1 cellular context compared by ENCODE assay signal in genomic region chr5:132839426-132840301, GRCh38.
A peak's percentile ranks its signal among the peaks of the same experiment; 100 is the strongest.
TF ChIP-seq lines count a peak whose summit lies in the region.

No MANE protein-coding gene starts in this region.

TF ChIP-seq in HepG2, 621 proteins besides CTCF, POLR2A, EP300 and RAD21 (continued from another document and continues in another):
- TF ChIP-seq ZNF552 (CRISPR knock-in tag; IDR thresholded peaks at IDR 0.05; ENCODE audit: borderline replicate concordance) = no peak
- TF ChIP-seq GPBP1L1 (CRISPR knock-in tag; IDR thresholded peaks at IDR 0.05) = no peak
- no peak for TF ChIP-seq ZNF766 (CRISPR knock-in tag; IDR thresholded peaks at IDR 0.05; ENCODE audit: borderline replicate concordance)
- peak; percentile 55; the same call in 1 of the 2 replicates for TF ChIP-seq HNF1B (CRISPR knock-in tag; IDR thresholded peaks at IDR 0.05)
- no peak for TF ChIP-seq USF2 (IDR thresholded peaks at IDR 0.05; ENCODE audit: low read depth, low read length)
- no peak for TF ChIP-seq USF2 (CRISPR knock-in tag; IDR thresholded peaks at IDR 0.05; ENCODE audit: borderline replicate concordance)
- no peak; the same call in 1 of the 2 replicates for TF ChIP-seq HOXA3 (CRISPR knock-in tag; IDR thresholded peaks at IDR 0.05)
- no peak for TF ChIP-seq ZBTB42 (CRISPR knock-in tag; IDR thresholded peaks at IDR 0.05)
- no peak; the same call in 1 of the 2 replicates for TF ChIP-seq ZNF564 (CRISPR knock-in tag; IDR thresholded peaks at IDR 0.05)
- 0 out of 2 replicates have a peak, but pooled peaks have one; percentile 60 for TF ChIP-seq CCDC6 (CRISPR knock-in tag; IDR thresholded peaks at IDR 0.05)
- no peak for TF ChIP-seq DBP (CRISPR knock-in tag; IDR thresholded peaks at IDR 0.05; ENCODE audit: not compliant biosample characterization)
- TF ChIP-seq PLRG1 (conservative IDR thresholded peaks at IDR 0.05) = no peak
- TF ChIP-seq CEBPZ (IDR thresholded peaks at IDR 0.05; ENCODE audit: low read length) = no peak
- TF ChIP-seq CSRNP1 (CRISPR knock-in tag; IDR thresholded peaks at IDR 0.05) = no peak
- TF ChIP-seq JUNB (CRISPR knock-in tag; IDR thresholded peaks at IDR 0.05; ENCODE audit: borderline replicate concordance) = no peak
- no peak for TF ChIP-seq ZNF83 (CRISPR knock-in tag; IDR thresholded peaks at IDR 0.05; ENCODE audit: borderline replicate concordance)
- TF ChIP-seq PREB (CRISPR knock-in tag; IDR thresholded peaks at IDR 0.05) = no peak
- no peak for TF ChIP-seq HIC2 (CRISPR knock-in tag; IDR thresholded peaks at IDR 0.05; ENCODE audit: low read depth)
- no peak for TF ChIP-seq MXD4 (CRISPR knock-in tag; IDR thresholded peaks at IDR 0.05)
- no peak for TF ChIP-seq THAP8 (CRISPR knock-in tag; IDR thresholded peaks at IDR 0.05; ENCODE audit: borderline replicate concordance)
- TF ChIP-seq ZNF101 (CRISPR knock-in tag; IDR thresholded peaks at IDR 0.05; ENCODE audit: borderline replicate concordance, low read depth) = no peak
- TF ChIP-seq EHMT2 (IDR thresholded peaks at IDR 0.05; ENCODE audit: borderline replicate concordance, low read depth, low read length) = peak; percentile 14; the same call in 1 of the 2 replicates
- peak; percentile 44; the same call in 1 of the 2 replicates for TF ChIP-seq MIER3 (CRISPR knock-in tag; IDR thresholded peaks at IDR 0.05; ENCODE audit: borderline replicate concordance)
- peak; percentile 13; the same call in 1 of the 2 replicates for TF ChIP-seq JUN (CRISPR knock-in tag; IDR thresholded peaks at IDR 0.05)
- no peak for TF ChIP-seq ZNF775 (CRISPR knock-in tag; IDR thresholded peaks at IDR 0.05; ENCODE audit: borderline replicate concordance)
- TF ChIP-seq YEATS4 (CRISPR knock-in tag; IDR thresholded peaks at IDR 0.05; ENCODE audit: borderline replicate concordance) = no peak
- TF ChIP-seq MTA3 (CRISPR knock-in tag; IDR thresholded peaks at IDR 0.05) = no peak
- TF ChIP-seq RAD51 (IDR thresholded peaks at IDR 0.05; ENCODE audit: borderline replicate concordance) = no peak
- TF ChIP-seq SNRNP70 (IDR thresholded peaks at IDR 0.05; ENCODE audit: low read depth, low read length) = no peak
- no peak for TF ChIP-seq ARHGAP35 (CRISPR knock-in tag; IDR thresholded peaks at IDR 0.05; ENCODE audit: borderline replicate concordance)
- peak; percentile 3; the same call in 1 of the 2 replicates for TF ChIP-seq SP5 (CRISPR knock-in tag; IDR thresholded peaks at IDR 0.05; ENCODE audit: borderline replicate concordance, low read depth)
- TF ChIP-seq ZNF550 (CRISPR knock-in tag; IDR thresholded peaks at IDR 0.05; ENCODE audit: borderline replicate concordance) = no peak
- TF ChIP-seq ATF3 (CRISPR knock-in tag; IDR thresholded peaks at IDR 0.05) = 0 out of 2 replicates have a peak, but pooled peaks have one; percentile 20
- TF ChIP-seq ZFAT (CRISPR knock-in tag; conservative IDR thresholded peaks at IDR 0.05) = no peak
- peak; percentile 50; the same call in 1 of the 2 replicates for TF ChIP-seq ZNF281 (CRISPR knock-in tag; IDR thresholded peaks at IDR 0.05; ENCODE audit: borderline replicate concordance)
- TF ChIP-seq ZSCAN21 (CRISPR knock-in tag; IDR thresholded peaks at IDR 0.05; ENCODE audit: borderline replicate concordance) = no peak
